17 cellular contexts compared by ENCODE assay signal in genomic region chr6:168535711-168536110, GRCh38.
"Had no signal": no experiment of that assay in that cellular context is flagged by ENCODE, and none has a peak within 500 bp of the region (broad histone marks: within the 10 kb centered on the region; RNA-seq: fewer than 3 reads in every experiment).

No MANE protein-coding gene starts in this region.

- H3K4me3 ChIP-seq: dorsolateral prefrontal cortex, suprapubic skin, upper lobe of right lung had no signal

- ATAC-seq: activated T-helper 17 cell treated with anti-CD3 and anti-CD28 coated beads, Interleukin-2, amount 50 U/mL, for 72 hours; esophagus mucosa; left cardiac atrium; upper lobe of right lung had no signal

- H3K9me3 Mint-ChIP-seq: activated naive CD4-positive, alpha-beta T cell treated with anti-CD3 and anti-CD28 coated beads, Interleukin-2, amount 10 ng/mL, durations not matched to agents 7 days and 5 days; activated T-helper 17 cell treated with anti-CD3 and anti-CD28 coated beads, Interleukin-2, amount 50 U/mL, for 72 hours; naive B cell had no signal

- FAIRE-seq: endometrium, small intestine had no signal

- H3K36me3 Mint-ChIP-seq: activated naive CD4-positive, alpha-beta T cell treated with anti-CD3 and anti-CD28 coated beads, Interleukin-2, amount 10 ng/mL, durations not matched to agents 7 days and 5 days; naive B cell had no signal

- H3K27ac ChIP-seq: neutrophil, suprapubic skin, upper lobe of right lung had no signal

- H3K4me3 Mint-ChIP-seq: activated naive CD4-positive, alpha-beta T cell treated with anti-CD3 and anti-CD28 coated beads, Interleukin-2, amount 10 ng/mL, durations not matched to agents 7 days and 5 days; activated T-helper 17 cell treated with anti-CD3 and anti-CD28 coated beads, Interleukin-2, amount 50 U/mL, for 72 hours; naive B cell had no signal

- H3K27ac Mint-ChIP-seq: activated naive CD4-positive, alpha-beta T cell treated with anti-CD3 and anti-CD28 coated beads, Interleukin-2, amount 10 ng/mL, durations not matched to agents 7 days and 5 days; activated T-helper 17 cell treated with anti-CD3 and anti-CD28 coated beads, Interleukin-2, amount 50 U/mL, for 72 hours had no signal

- H3K4me1 Mint-ChIP-seq: activated naive CD4-positive, alpha-beta T cell treated with anti-CD3 and anti-CD28 coated beads, Interleukin-2, amount 10 ng/mL, durations not matched to agents 7 days and 5 days; activated T-helper 17 cell treated with anti-CD3 and anti-CD28 coated beads, Interleukin-2, amount 50 U/mL, for 72 hours; naive B cell had no signal

- DNase-seq: activated CD4-positive, CD25-positive, alpha-beta regulatory T cell treated with anti-CD3 and anti-CD28 coated beads, Interleukin-2, amount 50 U/mL, for 72 hours; activated naive CD4-positive, alpha-beta T cell treated with anti-CD3 and anti-CD28 coated beads, Interleukin-2, amount 10 ng/mL, durations not matched to agents 7 days and 5 days; activated T-cell treated with anti-CD3 and anti-CD28 coated beads for 4 hours; dorsolateral prefrontal cortex; glutamatergic neuron; left cardiac atrium; mammary epithelial cell; naive B cell; small intestine; stimulated activated CD4-positive, alpha-beta T cell treated with anti-CD3 and anti-CD28 coated beads, Interleukin-4, amount 100 ng/mL, for 24 hours; stimulated activated naive CD4-positive, alpha-beta T cell treated with Interleukin-2 at 50 U/mL for 16 hours; upper lobe of right lung had no signal

- H3K36me3 ChIP-seq: neutrophil, suprapubic skin, upper lobe of right lung had no signal

- H3K9me3 ChIP-seq: neutrophil, suprapubic skin, upper lobe of right lung had no signal
